In the genomic region with DNA sequence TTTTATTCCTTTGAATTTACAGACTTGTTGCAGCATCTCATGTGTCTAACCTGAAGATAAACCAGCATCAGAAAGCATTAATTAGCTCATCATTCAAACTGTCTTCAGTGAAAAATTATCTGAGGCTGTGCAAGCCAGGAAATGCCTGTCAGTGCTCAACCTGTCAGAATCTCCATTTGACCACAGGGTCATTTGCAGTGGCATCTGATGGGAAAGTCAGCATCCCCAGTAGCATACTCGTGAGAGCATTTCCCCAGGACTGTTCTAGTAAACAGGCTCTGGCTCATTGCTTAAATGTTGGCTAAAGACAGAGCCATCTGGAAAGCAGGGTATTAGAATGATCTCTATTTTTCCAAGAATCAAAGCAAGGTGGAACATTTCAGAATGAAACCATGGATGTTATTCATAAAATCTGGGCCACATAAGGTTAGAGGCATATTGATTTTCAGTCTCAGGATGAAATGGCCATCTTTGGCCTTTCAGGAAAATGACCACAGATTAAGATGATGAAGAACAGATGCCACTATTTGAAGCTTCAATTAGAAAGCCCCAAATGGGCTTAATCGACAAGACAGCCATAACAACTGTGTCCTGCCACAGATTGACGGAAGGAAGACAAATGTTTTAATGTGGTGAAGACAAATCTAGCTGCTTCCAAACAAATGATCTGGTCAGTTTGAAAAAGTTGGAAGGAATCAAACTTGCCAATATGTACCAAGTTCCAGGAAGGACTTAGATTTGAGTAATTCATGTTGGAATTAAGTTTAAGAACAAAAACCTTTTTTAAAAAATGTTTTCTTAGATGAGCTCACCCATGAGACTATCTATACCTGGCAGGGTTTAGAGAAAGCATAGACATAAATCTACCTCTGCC, we compare ENCODE assay signal across 1 cellular context.
TF ChIP-seq lines count a peak whose summit lies in the region.

No MANE protein-coding gene starts in this region.

TF ChIP-seq in GM23338, 12 proteins besides CTCF, POLR2A, EP300 and RAD21 (continued from another document):
- TF ChIP-seq, protein P1, sequence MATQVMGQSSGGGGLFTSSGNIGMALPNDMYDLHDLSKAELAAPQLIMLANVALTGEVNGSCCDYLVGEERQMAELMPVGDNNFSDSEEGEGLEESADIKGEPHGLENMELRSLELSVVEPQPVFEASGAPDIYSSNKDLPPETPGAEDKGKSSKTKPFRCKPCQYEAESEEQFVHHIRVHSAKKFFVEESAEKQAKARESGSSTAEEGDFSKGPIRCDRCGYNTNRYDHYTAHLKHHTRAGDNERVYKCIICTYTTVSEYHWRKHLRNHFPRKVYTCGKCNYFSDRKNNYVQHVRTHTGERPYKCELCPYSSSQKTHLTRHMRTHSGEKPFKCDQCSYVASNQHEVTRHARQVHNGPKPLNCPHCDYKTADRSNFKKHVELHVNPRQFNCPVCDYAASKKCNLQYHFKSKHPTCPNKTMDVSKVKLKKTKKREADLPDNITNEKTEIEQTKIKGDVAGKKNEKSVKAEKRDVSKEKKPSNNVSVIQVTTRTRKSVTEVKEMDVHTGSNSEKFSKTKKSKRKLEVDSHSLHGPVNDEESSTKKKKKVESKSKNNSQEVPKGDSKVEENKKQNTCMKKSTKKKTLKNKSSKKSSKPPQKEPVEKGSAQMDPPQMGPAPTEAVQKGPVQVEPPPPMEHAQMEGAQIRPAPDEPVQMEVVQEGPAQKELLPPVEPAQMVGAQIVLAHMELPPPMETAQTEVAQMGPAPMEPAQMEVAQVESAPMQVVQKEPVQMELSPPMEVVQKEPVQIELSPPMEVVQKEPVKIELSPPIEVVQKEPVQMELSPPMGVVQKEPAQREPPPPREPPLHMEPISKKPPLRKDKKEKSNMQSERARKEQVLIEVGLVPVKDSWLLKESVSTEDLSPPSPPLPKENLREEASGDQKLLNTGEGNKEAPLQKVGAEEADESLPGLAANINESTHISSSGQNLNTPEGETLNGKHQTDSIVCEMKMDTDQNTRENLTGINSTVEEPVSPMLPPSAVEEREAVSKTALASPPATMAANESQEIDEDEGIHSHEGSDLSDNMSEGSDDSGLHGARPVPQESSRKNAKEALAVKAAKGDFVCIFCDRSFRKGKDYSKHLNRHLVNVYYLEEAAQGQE (IDR thresholded peaks at IDR 0.05; ENCODE audit: unreplicated experiment), result no peak
- TF ChIP-seq ZNF331 (CRISPR knock-in tag; IDR thresholded peaks at IDR 0.05; ENCODE audit: low read depth) (no peak), CREB1 (CRISPR knock-in tag; IDR thresholded peaks at IDR 0.05; ENCODE audit: low read depth) (no peak)
TF ChIP-seq in GM23338: peak in this region for 0.
